Comparison of ENCODE assay signal across 33 cellular contexts in genomic region chr6:54354608-54355007, GRCh38. TPM values are rescaled to one million over a fixed set of nuclear protein-coding genes. Genes with fewer than 3 reads are reported as not detected.
"Had no signal": no experiment of that assay in that cellular context is flagged by ENCODE, and none has a peak within 500 bp of the region (broad histone marks: within the 10 kb centered on the region; RNA-seq: fewer than 3 reads in every experiment).

No MANE protein-coding gene starts in this region.

- H3K27ac ChIP-seq: brain microvascular endothelial cell, RWPE1 had no signal

- DNase-seq: activated CD4-positive, alpha-beta T cell treated with anti-CD3 and anti-CD28 coated beads for 36 hours; activated CD4-positive, alpha-beta T cell treated with anti-CD3 and anti-CD28 coated beads, Interleukin-2, amount 10 ng/mL, durations not matched to agents 7 days and 5 days; activated CD4-positive, alpha-beta T cell treated with anti-CD3 and anti-CD28 coated beads, Interleukin-2, amount 50 U/mL, for 48 hours; activated CD8-positive, alpha-beta memory T cell treated with anti-CD3 and anti-CD28 coated beads, Interleukin-2, amount 50 U/mL, for 48 hours; activated effector memory CD4-positive, alpha-beta T cell treated with Interleukin-2 at 50 U/mL for 16 hours; activated naive CD4-positive, alpha-beta T cell; activated naive CD4-positive, alpha-beta T cell treated with anti-CD3 and anti-CD28 coated beads, Interleukin-2, amount 50 U/mL, for 16 hours; activated naive CD8-positive, alpha-beta T cell treated with anti-CD3 and anti-CD28 coated beads for 36 hours; activated T-cell treated with anti-CD3 and anti-CD28 coated beads, Interleukin-2, amount 50 U/mL, for 48 hours; amniotic stem cell; aorta; brain microvascular endothelial cell; central memory CD4-positive, alpha-beta T cell; NCI-H1105; NCI-H1417 treated with DMSO at 0.1 percent for 48 hours; NCI-H187 treated with DMSO at 0.1 percent for 48 hours; NCI-H2081; NCI-H2171 treated with DMSO at 0.1 percent for 48 hours; NCI-H2227 treated with DMSO at 0.1 percent for 48 hours; NCI-H446; NCI-H510A treated with DMSO at 0.1 percent for 48 hours; NCI-H69; PC-3; SIG-M5 had no signal

- H3K4me1 Mint-ChIP-seq: activated CD4-positive, alpha-beta T cell treated with anti-CD3 and anti-CD28 coated beads for 36 hours; activated CD4-positive, alpha-beta T cell treated with anti-CD3 and anti-CD28 coated beads, Interleukin-2, amount 10 ng/mL, durations not matched to agents 7 days and 5 days; activated naive CD8-positive, alpha-beta T cell treated with anti-CD3 and anti-CD28 coated beads for 36 hours had no signal

- H3K27ac Mint-ChIP-seq: activated CD4-positive, alpha-beta T cell treated with anti-CD3 and anti-CD28 coated beads for 36 hours; activated CD4-positive, alpha-beta T cell treated with anti-CD3 and anti-CD28 coated beads, Interleukin-2, amount 10 ng/mL, durations not matched to agents 7 days and 5 days; activated naive CD8-positive, alpha-beta T cell treated with anti-CD3 and anti-CD28 coated beads for 36 hours; T-helper 1 cell treated with Interleukin-12 subunit alpha and Interleukin-12 subunit beta and Interleukin-4 antibody, amounts not matched to agents 30 μg/mL and 1 μg/mL, for 36 hours; T-helper 2 cell treated with Interferon-gamma antibody and Interleukin-4, amounts not matched to agents 5 μg/mL and 100 μg/mL, for 36 hours had no signal

- FAIRE-seq: RCC 7860, TTC549 had no signal

- H3K27me3 Mint-ChIP-seq: activated CD4-positive, alpha-beta T cell treated with anti-CD3 and anti-CD28 coated beads for 36 hours; activated CD4-positive, alpha-beta T cell treated with anti-CD3 and anti-CD28 coated beads, Interleukin-2, amount 10 ng/mL, durations not matched to agents 7 days and 5 days; activated naive CD8-positive, alpha-beta T cell treated with anti-CD3 and anti-CD28 coated beads for 36 hours had no signal

- H3K4me3 Mint-ChIP-seq: activated CD4-positive, alpha-beta T cell treated with anti-CD3 and anti-CD28 coated beads for 36 hours; activated CD4-positive, alpha-beta T cell treated with anti-CD3 and anti-CD28 coated beads, Interleukin-2, amount 10 ng/mL, durations not matched to agents 7 days and 5 days; activated naive CD8-positive, alpha-beta T cell treated with anti-CD3 and anti-CD28 coated beads for 36 hours; T-helper 1 cell treated with Interleukin-12 subunit alpha and Interleukin-12 subunit beta and Interleukin-4 antibody, amounts not matched to agents 30 μg/mL and 1 μg/mL, for 36 hours; T-helper 2 cell treated with Interferon-gamma antibody and Interleukin-4, amounts not matched to agents 5 μg/mL and 100 μg/mL, for 36 hours had no signal

- H3K27me3 ChIP-seq: brain microvascular endothelial cell had no signal

- H3K9me3 Mint-ChIP-seq: activated CD4-positive, alpha-beta T cell treated with anti-CD3 and anti-CD28 coated beads, Interleukin-2, amount 10 ng/mL, durations not matched to agents 7 days and 5 days; activated naive CD8-positive, alpha-beta T cell treated with anti-CD3 and anti-CD28 coated beads for 36 hours; T-helper 1 cell treated with Interleukin-12 subunit alpha and Interleukin-12 subunit beta and Interleukin-4 antibody, amounts not matched to agents 30 μg/mL and 1 μg/mL, for 36 hours; T-helper 2 cell treated with Interferon-gamma antibody and Interleukin-4, amounts not matched to agents 5 μg/mL and 100 μg/mL, for 36 hours had no signal

- H3K36me3 ChIP-seq: brain microvascular endothelial cell had no signal

- ATAC-seq: activated CD4-positive, alpha-beta T cell treated with anti-CD3 and anti-CD28 coated beads for 36 hours; PC-3; Right ventricle myocardium inferior had no signal

- H3K36me3 Mint-ChIP-seq: activated naive CD8-positive, alpha-beta T cell treated with anti-CD3 and anti-CD28 coated beads for 36 hours had no signal

RNA-seq across cellular contexts. Expression of gene TINAG, which starts 46.4 kb away (rescaled TPM):
- total RNA-seq: activated CD4-positive, alpha-beta T cell treated with anti-CD3 and anti-CD28 coated beads for 36 hours; activated CD4-positive, alpha-beta T cell treated with anti-CD3 and anti-CD28 coated beads, Interleukin-2, amount 10 ng/mL, durations not matched to agents 7 days and 5 days; activated naive CD8-positive, alpha-beta T cell treated with anti-CD3 and anti-CD28 coated beads for 36 hours; aorta; cerebellum; MCF 10A; PC-3; Right ventricle myocardium inferior; SK-MEL-5 had no signal
